In the genomic region with DNA sequence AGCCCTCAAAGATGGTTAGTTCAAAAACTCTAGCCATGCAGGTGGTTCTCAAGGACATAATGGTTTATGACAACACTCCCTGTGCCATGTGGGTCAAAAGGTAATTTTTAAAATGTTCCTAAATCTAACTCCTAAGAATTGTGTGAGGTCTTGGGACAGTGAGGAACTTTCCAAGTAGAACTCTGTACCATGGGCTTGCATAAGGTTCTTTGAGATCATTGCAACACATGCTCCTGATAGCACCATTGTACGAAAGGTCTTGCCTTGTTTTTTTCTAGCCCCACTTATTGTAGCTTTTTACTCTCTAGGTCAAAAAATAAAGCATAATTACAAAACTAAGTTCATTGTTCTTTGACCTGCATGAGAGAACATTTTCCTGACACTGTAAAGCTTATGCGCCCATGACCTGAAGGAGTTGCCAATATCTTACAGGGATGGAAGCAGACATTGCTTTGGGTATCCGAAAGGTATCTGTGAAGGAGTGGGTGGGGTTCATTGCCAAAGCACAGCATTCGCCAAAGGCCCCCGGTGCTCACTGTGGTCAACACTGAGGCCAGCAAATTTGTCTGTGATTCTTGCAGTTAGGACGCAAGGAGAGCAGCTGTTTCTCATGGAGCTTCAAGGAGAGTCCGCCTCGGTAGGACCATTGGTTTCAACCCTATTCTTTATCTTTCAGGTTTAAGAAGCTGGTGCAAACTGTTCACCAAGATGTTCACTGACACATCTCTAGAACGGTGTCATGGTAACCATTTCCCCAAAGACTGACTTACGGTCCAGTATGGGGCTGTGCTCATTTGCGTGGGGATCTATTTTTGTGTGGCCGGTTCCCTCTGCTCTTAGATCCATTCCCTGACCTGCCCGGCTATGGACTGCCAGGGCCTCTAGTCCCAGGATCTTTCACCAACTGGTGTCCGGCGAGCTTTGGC, we compare ENCODE assay signal across 1 cellular context.
TF ChIP-seq lines count a peak whose summit lies in the region.

No MANE protein-coding gene starts in this region.

TF ChIP-seq in GM12878, 131 proteins besides CTCF, POLR2A, EP300 and RAD21:
- TF ChIP-seq KDM1A (IDR thresholded peaks at IDR 0.05; ENCODE audit: borderline replicate concordance) (no peak), GATAD2B (conservative IDR thresholded peaks at IDR 0.05; ENCODE audit: low read depth) (no peak), RUNX3 (IDR thresholded peaks at IDR 0.05; ENCODE audit: low read length) (no peak), TAF1 (IDR thresholded peaks at IDR 0.05; ENCODE audit: borderline replicate concordance, low read depth, low read length) (no peak), CHD4 (IDR thresholded peaks at IDR 0.05) (no peak), EZH2 (IDR thresholded peaks at IDR 0.05; ENCODE audit: borderline replicate concordance, control insufficient read depth, low read depth, low read length) (no peak), WRNIP1 (IDR thresholded peaks at IDR 0.05; ENCODE audit: borderline replicate concordance, low read depth, low read length) (no peak), NBN (IDR thresholded peaks at IDR 0.05) (no peak), TCF3 (IDR thresholded peaks at IDR 0.05; ENCODE audit: borderline replicate concordance, insufficient read depth, low read depth, low read length) (no peak)
